Comparison of ENCODE assay signal across 12 cellular contexts in the genomic region with DNA sequence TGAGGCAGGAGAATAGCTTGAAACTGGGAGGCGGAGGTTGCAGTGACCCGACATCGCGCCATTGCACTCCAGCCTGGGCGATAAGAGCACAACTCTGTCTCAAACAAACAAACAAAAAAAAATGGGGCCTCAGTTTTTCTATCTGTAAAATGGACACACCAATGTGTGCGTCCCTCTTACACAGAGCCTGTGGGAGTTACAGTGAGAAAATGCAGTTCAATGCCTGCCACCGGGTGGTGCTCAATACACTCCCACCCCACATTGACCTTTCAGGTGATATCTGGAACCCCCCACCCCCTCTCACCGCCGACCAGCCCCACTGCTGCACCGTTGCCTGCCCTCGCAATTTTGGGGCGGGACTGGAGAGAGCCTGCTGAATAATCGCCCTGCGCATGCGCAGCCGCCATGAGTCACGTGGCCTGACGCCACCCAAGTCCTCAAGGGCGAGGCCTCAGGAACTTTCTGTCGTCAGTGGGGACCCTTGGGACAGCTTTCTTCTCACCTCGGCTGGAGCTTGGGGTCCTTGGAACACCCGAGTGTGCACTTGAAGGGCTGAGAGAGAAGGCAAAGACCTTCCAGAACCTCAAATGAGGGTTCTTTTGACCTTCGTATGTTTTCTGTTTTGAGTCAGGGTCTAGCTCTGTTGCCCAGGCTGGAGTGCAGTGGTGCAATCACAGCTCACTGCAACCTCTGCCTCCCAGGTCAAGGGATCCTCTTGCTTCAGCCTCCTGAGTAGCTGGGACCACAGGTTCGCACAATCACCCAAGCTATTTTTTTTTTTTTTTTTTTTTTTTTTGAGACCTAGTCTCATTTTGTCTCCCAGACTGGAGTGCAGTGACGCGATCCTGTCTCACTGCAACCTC. TPM values are rescaled to one million over a fixed set of nuclear protein-coding genes. Genes with fewer than 3 reads are reported as not detected.
DNase-seq lines count a peak whose midpoint lies in the region; ATAC-seq, FAIRE-seq and TF ChIP-seq lines count a peak whose summit lies in the region.
"Had no signal": no experiment of that assay in that cellular context is flagged by ENCODE, and none has a peak within 500 bp of the region (broad histone marks: within the 10 kb centered on the region; RNA-seq: fewer than 3 reads in every experiment).

No MANE protein-coding gene starts in this region.

- POLR2A ChIA-PET in SK-N-SH (lab: Yijun Ruan, JAX): no interaction called here

- H2AFZ ChIP-seq in SK-N-SH (ENCODE audit: low read depth) (no peak overlapping the region), MM.1S (ENCODE audit: low read length) (peak overlapping the region; percentile 74)

- no peaks in the 10 kb centered on the region for H3K79me2 ChIP-seq in SK-N-SH (ENCODE audit: insufficient read depth)
- H3K79me2 ChIP-seq in MM.1S (ENCODE audit: low read length): no peaks in the 10 kb centered on the region

- no peak overlapping the region for H3K27ac ChIP-seq in SK-N-SH (ENCODE audit: low read depth in 2 of 2, low read length in 1 of 2)
- no peak overlapping the region for H3K27ac ChIP-seq in MM.1S (ENCODE audit: low read length)

- no peak overlapping the region for H3K27ac Mint-ChIP-seq in activated naive CD8-positive, alpha-beta T cell treated with anti-CD3 and anti-CD28 coated beads for 36 hours
- no peak overlapping the region for H3K27ac Mint-ChIP-seq in neural crest cell (ENCODE audit: unreplicated experiment)
- H3K27ac Mint-ChIP-seq: activated naive CD4-positive, alpha-beta T cell treated with anti-CD3 and anti-CD28 coated beads, Interleukin-2, amount 50 U/mL, for 24 hours had no signal

- H3K4me2 ChIP-seq in SK-N-SH (no peak overlapping the region), MM.1S (ENCODE audit: low read depth, low read length) (peak overlapping the region; percentile 56; the same call in 1 of the 2 replicates)

- no peak for ATAC-seq in SK-N-SH treated with all-trans-retinoic acid at 6 μM for 48 hours

- H3K9me3 Mint-ChIP-seq in activated naive CD8-positive, alpha-beta T cell treated with anti-CD3 and anti-CD28 coated beads for 36 hours: no peaks in the 10 kb centered on the region
- no peaks in the 10 kb centered on the region for H3K9me3 Mint-ChIP-seq in neural crest cell
- H3K9me3 Mint-ChIP-seq: activated naive CD4-positive, alpha-beta T cell treated with anti-CD3 and anti-CD28 coated beads, Interleukin-2, amount 50 U/mL, for 24 hours had no signal

- H3K27me3 ChIP-seq in SK-N-SH (ENCODE audit: insufficient read depth) (no peaks in the 10 kb centered on the region), MM.1S (replicated peaks; ENCODE audit: insufficient read depth, low read length) (no peaks in the 10 kb centered on the region)

- no peak for FAIRE-seq in RCC 7860 (lab: Jason Lieb, UNC)
- FAIRE-seq: endometrium had no signal

- CTCF ChIA-PET in SK-N-SH (lab: Yijun Ruan, JAX): interaction anchor here (1.0 to 12.3 kb wide), 4 partner anchors 10 to 44 kb away, joined by 3 to 94 read pairs (median 4); no protein-coding TSS in a partner anchor

- H3K9me3 ChIP-seq in SK-N-SH (no peaks in the 10 kb centered on the region), MM.1S (replicated peaks; ENCODE audit: insufficient read depth, low read length) (no peaks in the 10 kb centered on the region)

- H3K4me1 ChIP-seq in SK-N-SH (ENCODE audit: control insufficient read depth in 1 of 2, insufficient read depth in 2 of 2, low read depth in 1 of 2, low read length in 1 of 2): peaks cover 0 to 11% of the 10 kb centered on the region in 2 experiments; a peak in 1 of 4 replicates
- no peaks in the 10 kb centered on the region for H3K4me1 ChIP-seq in MM.1S (ENCODE audit: low read length)

- H3K9me2 ChIP-seq in SK-N-SH (no peaks in the 10 kb centered on the region), MM.1S (replicated peaks; ENCODE audit: insufficient read depth, low read length) (no peaks in the 10 kb centered on the region)

- 0 out of 2 replicates have a peak, but pooled peaks have one; percentile 22 for TF ChIP-seq RAD21 in SK-N-SH (IDR thresholded peaks at IDR 0.05; ENCODE audit: low read length)

- peaks cover under 1% of the 10 kb centered on the region for H3K27me3 Mint-ChIP-seq in activated naive CD8-positive, alpha-beta T cell treated with anti-CD3 and anti-CD28 coated beads for 36 hours
- no peaks in the 10 kb centered on the region for H3K27me3 Mint-ChIP-seq in neural crest cell (ENCODE audit: low read depth)
- H3K27me3 Mint-ChIP-seq: activated naive CD4-positive, alpha-beta T cell treated with anti-CD3 and anti-CD28 coated beads, Interleukin-2, amount 50 U/mL, for 24 hours had no signal

- no peaks in the 10 kb centered on the region for H3K36me3 ChIP-seq in SK-N-SH (replicated peaks in 1 of 2; ENCODE audit: control insufficient read depth in 1 of 2, insufficient read depth in 2 of 2, low read length in 1 of 2)
- H3K36me3 ChIP-seq in MM.1S (replicated peaks; ENCODE audit: insufficient read depth, low read length): no peaks in the 10 kb centered on the region

- H3K9ac ChIP-seq in SK-N-SH (no peak overlapping the region), MM.1S (ENCODE audit: low read length) (no peak overlapping the region)

- no peaks in the 10 kb centered on the region for H3K4me1 Mint-ChIP-seq in activated naive CD8-positive, alpha-beta T cell treated with anti-CD3 and anti-CD28 coated beads for 36 hours
- H3K4me1 Mint-ChIP-seq in neural crest cell: peaks cover 17% of the 10 kb centered on the region
- H3K4me1 Mint-ChIP-seq: activated naive CD4-positive, alpha-beta T cell treated with anti-CD3 and anti-CD28 coated beads, Interleukin-2, amount 50 U/mL, for 24 hours had no signal

- no peak for TF ChIP-seq EP300 in SK-N-SH (IDR thresholded peaks at IDR 0.05; ENCODE audit: borderline replicate concordance in 1 of 2, low read depth in 1 of 2, low read length in 1 of 2)

- H3K36me3 Mint-ChIP-seq in activated naive CD8-positive, alpha-beta T cell treated with anti-CD3 and anti-CD28 coated beads for 36 hours: no peaks in the 10 kb centered on the region
- H3K36me3 Mint-ChIP-seq in neural crest cell (ENCODE audit: low read depth): no peaks in the 10 kb centered on the region
- H3K36me3 Mint-ChIP-seq: activated naive CD4-positive, alpha-beta T cell treated with anti-CD3 and anti-CD28 coated beads, Interleukin-2, amount 50 U/mL, for 24 hours had no signal

- DNase-seq in SK-N-SH: peak; percentile 55
- DNase-seq in MM.1S: peak; percentile 62
- peak; percentile 36 for DNase-seq in activated naive CD8-positive, alpha-beta T cell treated with anti-CD3 and anti-CD28 coated beads for 36 hours
- DNase-seq in neural crest cell (ENCODE audit: low read depth, low spot score): no peak
- DNase-seq in RCC 7860 (ENCODE audit: low spot score): no peak
- DNase-seq in OCI-M1 (lab: John Stamatoyannopoulos, UW): no peak
- no peak for DNase-seq in GM19238 (ENCODE audit: insufficient read length, low spot score)
- DNase-seq: NCI-H187 treated with DMSO at 0.1 percent for 48 hours had no signal

- WGBS in SK-N-SH (ENCODE audit: low lambda C conversion rate): 85% methylated on average over 26 of the region's 26 CpGs

- H3K4me3 ChIP-seq in SK-N-SH (ENCODE audit: low read depth in 2 of 2, low read length in 1 of 2) (no peak overlapping the region), MM.1S (ENCODE audit: low read length) (peak overlapping the region; percentile 20; the same call in 1 of the 2 replicates)

- no peaks in the 10 kb centered on the region for H4K20me1 ChIP-seq in SK-N-SH (ENCODE audit: insufficient read depth)
- no peaks in the 10 kb centered on the region for H4K20me1 ChIP-seq in MM.1S (ENCODE audit: insufficient read depth, low read length)

- no peak overlapping the region for H3K4me3 Mint-ChIP-seq in activated naive CD8-positive, alpha-beta T cell treated with anti-CD3 and anti-CD28 coated beads for 36 hours
- no peak overlapping the region for H3K4me3 Mint-ChIP-seq in neural crest cell
- H3K4me3 Mint-ChIP-seq: activated naive CD4-positive, alpha-beta T cell treated with anti-CD3 and anti-CD28 coated beads, Interleukin-2, amount 50 U/mL, for 24 hours had no signal

- no peaks in the 10 kb centered on the region for H3F3A ChIP-seq in SK-N-SH (replicated peaks; ENCODE audit: insufficient read depth)
- H3F3A ChIP-seq in MM.1S (ENCODE audit: insufficient read depth, low read length): no peaks in the 10 kb centered on the region

- peak; percentile 31; the same call in 1 of the 2 replicates for TF ChIP-seq CTCF in SK-N-SH (IDR thresholded peaks at IDR 0.05)
- TF ChIP-seq CTCF in MM.1S (IDR thresholded peaks at IDR 0.05; ENCODE audit: low read length): peak; percentile 14
- TF ChIP-seq CTCF in neural crest cell (conservative IDR thresholded peaks at IDR 0.05): peak; percentile 23

TF ChIP-seq in SK-N-SH treated with all-trans-retinoic acid at 6 μM for 48 hours, 23 proteins besides CTCF, POLR2A, EP300 and RAD21:
- no peak for TF ChIP-seq GLIS3 (CRISPR knock-in tag; IDR thresholded peaks at IDR 0.05)
- TF ChIP-seq, protein P1, sequence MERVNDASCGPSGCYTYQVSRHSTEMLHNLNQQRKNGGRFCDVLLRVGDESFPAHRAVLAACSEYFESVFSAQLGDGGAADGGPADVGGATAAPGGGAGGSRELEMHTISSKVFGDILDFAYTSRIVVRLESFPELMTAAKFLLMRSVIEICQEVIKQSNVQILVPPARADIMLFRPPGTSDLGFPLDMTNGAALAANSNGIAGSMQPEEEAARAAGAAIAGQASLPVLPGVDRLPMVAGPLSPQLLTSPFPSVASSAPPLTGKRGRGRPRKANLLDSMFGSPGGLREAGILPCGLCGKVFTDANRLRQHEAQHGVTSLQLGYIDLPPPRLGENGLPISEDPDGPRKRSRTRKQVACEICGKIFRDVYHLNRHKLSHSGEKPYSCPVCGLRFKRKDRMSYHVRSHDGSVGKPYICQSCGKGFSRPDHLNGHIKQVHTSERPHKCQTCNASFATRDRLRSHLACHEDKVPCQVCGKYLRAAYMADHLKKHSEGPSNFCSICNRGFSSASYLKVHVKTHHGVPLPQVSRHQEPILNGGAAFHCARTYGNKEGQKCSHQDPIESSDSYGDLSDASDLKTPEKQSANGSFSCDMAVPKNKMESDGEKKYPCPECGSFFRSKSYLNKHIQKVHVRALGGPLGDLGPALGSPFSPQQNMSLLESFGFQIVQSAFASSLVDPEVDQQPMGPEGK (CRISPR knock-in tag; IDR thresholded peaks at IDR 0.05; ENCODE audit: borderline replicate concordance): no peak
TF ChIP-seq in SK-N-SH treated with all-trans-retinoic acid at 6 μM for 48 hours: peak in this region for 0.

RNA-seq across cellular contexts. Expression of a gene that starts 14.6 kb away (rescaled TPM):
- 0.08 and 0.21 TPM in 2 replicates for polyA plus RNA-seq in SK-N-SH (2012; rRNA removed)
- 0.12 and 0.18 TPM in 2 replicates for polyA plus RNA-seq in SK-N-SH (2012; cell fraction: cytosol; rRNA removed)
- 0.27 and 0.38 TPM in 2 replicates for polyA plus RNA-seq in SK-N-SH (2012; cell fraction: nucleus; rRNA removed)
- 1 to 10 TPM in 1 of 2 experiments, under 1 TPM in 1; 0.94 to 2.0 TPM for total RNA-seq in activated naive CD8-positive, alpha-beta T cell treated with anti-CD3 and anti-CD28 coated beads for 36 hours
- 1.1 and 1.2 TPM in 2 replicates for total RNA-seq in neural crest cell
- total RNA-seq: osteocyte had no signal

RNA-seq across cellular contexts. Expression of a gene that starts 44.6 kb away (rescaled TPM):
- polyA plus RNA-seq in SK-N-SH (2012; rRNA removed): 129 and 148 TPM in 2 replicates
- 113 and 122 TPM in 2 replicates for polyA plus RNA-seq in SK-N-SH (2012; cell fraction: cytosol; rRNA removed)
- 212 and 233 TPM in 2 replicates for polyA plus RNA-seq in SK-N-SH (2012; cell fraction: nucleus; rRNA removed)
- total RNA-seq in activated naive CD8-positive, alpha-beta T cell treated with anti-CD3 and anti-CD28 coated beads for 36 hours: 10 to 100 TPM; 60.0 to 61.9 TPM
- 49.7 and 55.8 TPM in 2 replicates for total RNA-seq in neural crest cell

Comparison
In these comparisons a context has a peak if more than half of its experiments do, and no peak if none do; other contexts are left out.
1. DNase-seq: peak in SK-N-SH (single experiment), MM.1S (single experiment) and activated naive CD8-positive, alpha-beta T cell treated with anti-CD3 and anti-CD28 coated beads for 36 hours (single experiment); none in neural crest cell (single experiment), RCC 7860 (single experiment), OCI-M1 (single experiment) and GM19238 (single experiment).
2. Peak in every context shown above with its lines, with median percentiles within 50 percentile points of each other: CTCF ChIP-seq.